11 cellular contexts compared by ENCODE assay signal in genomic region chr9:114072181-114073140, GRCh38. TPM values are rescaled to one million over a fixed set of nuclear protein-coding genes. Genes with fewer than 3 reads are reported as not detected.
DNase-seq lines count a peak whose midpoint lies in the region; ATAC-seq and TF ChIP-seq lines count a peak whose summit lies in the region.
"Had no signal": no experiment of that assay in that cellular context is flagged by ENCODE, and none has a peak within 500 bp of the region (broad histone marks: within the 10 kb centered on the region; RNA-seq: fewer than 3 reads in every experiment).

No MANE protein-coding gene starts in this region.

- no peak overlapping the region for H3K4me3 ChIP-seq in BLaER1
- no peak overlapping the region for H3K4me3 ChIP-seq in coronary artery

- peaks cover 31% of the 10 kb centered on the region for H3K4me1 Mint-ChIP-seq in progenitor cell of endocrine pancreas (ENCODE audit: low read depth)

- H3K4me1 ChIP-seq in BLaER1, result peaks cover 18% of the 10 kb centered on the region

- 0 out of 2 replicates have a peak overlapping the region, but pooled peaks have one; percentile 26 for H3K27ac ChIP-seq in BLaER1
- peak overlapping the region; percentile 45 to 69 for H3K27ac ChIP-seq in coronary artery

- H3K36me3 Mint-ChIP-seq in progenitor cell of endocrine pancreas (ENCODE audit: insufficient read depth), result peaks cover 37% of the 10 kb centered on the region

- H3K9me3 ChIP-seq in BLaER1, result peaks cover 22% of the 10 kb centered on the region

- H3K27me3 ChIP-seq in BLaER1, result no peaks in the 10 kb centered on the region

- DNase-seq in NCI-H2029 (lab: John Stamatoyannopoulos, UW) (peak; percentile 33), coronary artery (ENCODE audit: low spot score) (peak; percentile 83), mucosa of gallbladder (ENCODE audit: low spot score) (peak; percentile 50), KG1 (lab: John Stamatoyannopoulos, UW) (no peak), progenitor cell of endocrine pancreas (ENCODE audit: low spot score, unreplicated experiment) (no peak)
- DNase-seq in activated naive CD4-positive, alpha-beta T cell treated with anti-CD3 and anti-CD28 coated beads, Interleukin-2, amount 50 U/mL, for 16 hours, result no peak
- DNase-seq: effector CD4-positive, alpha-beta T cell; stimulated activated CD4-positive, alpha-beta T cell treated with anti-CD3 and anti-CD28 coated beads, Interleukin-12 subunit alpha, Interleukin-12 subunit beta, amount 100 ng/mL, for 4 hours had no signal

- H4K20me1 ChIP-seq in BLaER1, result no peaks in the 10 kb centered on the region

- ATAC-seq in HG03097 (IDR thresholded peaks at IDR 0.05; ENCODE audit: low FRiP score, unreplicated experiment), result no peak

- no peak overlapping the region for H3K4me2 ChIP-seq in BLaER1

- no peaks in the 10 kb centered on the region for H3K9me3 Mint-ChIP-seq in progenitor cell of endocrine pancreas (ENCODE audit: low read depth)

- no peak overlapping the region for H3K9ac ChIP-seq in BLaER1

- TF ChIP-seq CTCF in coronary artery (IDR thresholded peaks at IDR 0.05) (no peak), progenitor cell of endocrine pancreas (IDR thresholded peaks at IDR 0.05; ENCODE audit: unreplicated experiment) (no peak)

- no peak overlapping the region for H3K4me3 Mint-ChIP-seq in progenitor cell of endocrine pancreas (ENCODE audit: low read depth)

- no peak overlapping the region for H3K27ac Mint-ChIP-seq in progenitor cell of endocrine pancreas

- H3K36me3 ChIP-seq in BLaER1, result peaks cover 13% of the 10 kb centered on the region; the same call in 1 of the 2 replicates

- no peaks in the 10 kb centered on the region for H3K27me3 Mint-ChIP-seq in progenitor cell of endocrine pancreas

RNA-seq across cellular contexts. Expression of gene AMBP, which starts 5.6 kb away (rescaled TPM):
- total RNA-seq in mucosa of gallbladder (1,366 TPM), progenitor cell of endocrine pancreas (678 and 717 TPM in 2 replicates)
- total RNA-seq: subcutaneous adipose tissue had no signal

RNA-seq across cellular contexts. Expression of gene KIF12, which starts 26.6 kb away (rescaled TPM):
- total RNA-seq in mucosa of gallbladder (212 TPM), progenitor cell of endocrine pancreas (166 and 176 TPM in 2 replicates)
- total RNA-seq: subcutaneous adipose tissue had no signal

Comparison
In these comparisons a context has a peak if more than half of its experiments do, and no peak if none do; other contexts are left out.
1. DNase-seq: peak in NCI-H2029 (single experiment), coronary artery (single experiment) and mucosa of gallbladder (single experiment); none in KG1 (single experiment), activated naive CD4-positive, alpha-beta T cell treated with anti-CD3 and anti-CD28 coated beads, Interleukin-2, amount 50 U/mL, for 16 hours (single experiment) and progenitor cell of endocrine pancreas (single experiment).